Comparison of ENCODE assay signal across 1 cellular context in the genomic region with DNA sequence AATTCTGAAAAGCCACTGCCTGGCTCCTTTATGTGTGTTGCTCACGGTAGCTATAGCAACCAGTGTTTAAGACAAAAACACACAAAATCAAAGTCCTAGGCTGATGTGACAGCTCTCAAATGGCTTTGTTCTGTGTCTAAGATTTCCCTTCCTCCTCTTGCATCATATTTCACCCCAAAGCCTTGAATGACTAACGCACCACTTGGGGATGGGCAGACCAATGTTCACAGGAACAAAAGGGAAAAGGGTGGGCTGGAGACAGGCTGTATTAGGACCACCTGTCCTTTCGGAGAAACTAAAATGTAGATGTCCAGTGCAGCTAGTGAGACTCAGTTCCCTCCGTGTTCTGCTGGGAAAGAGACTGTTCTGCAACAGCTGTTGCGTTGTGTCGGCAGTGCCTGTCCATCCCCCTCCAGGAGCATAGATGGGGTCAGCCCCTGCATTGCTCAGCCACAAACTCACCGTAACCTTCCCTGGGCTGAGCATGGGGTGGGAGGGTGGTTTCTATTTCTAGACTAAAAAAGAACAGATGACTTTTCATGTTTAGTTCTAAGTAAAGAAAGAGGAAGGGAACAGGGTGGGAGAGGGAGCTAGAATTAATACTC.
TF ChIP-seq lines count a peak whose summit lies in the region.

No MANE protein-coding gene starts in this region.

TF ChIP-seq in K562, 482 proteins besides CTCF, POLR2A, EP300 and RAD21 (continued from another document):
- TF ChIP-seq, protein P1, sequence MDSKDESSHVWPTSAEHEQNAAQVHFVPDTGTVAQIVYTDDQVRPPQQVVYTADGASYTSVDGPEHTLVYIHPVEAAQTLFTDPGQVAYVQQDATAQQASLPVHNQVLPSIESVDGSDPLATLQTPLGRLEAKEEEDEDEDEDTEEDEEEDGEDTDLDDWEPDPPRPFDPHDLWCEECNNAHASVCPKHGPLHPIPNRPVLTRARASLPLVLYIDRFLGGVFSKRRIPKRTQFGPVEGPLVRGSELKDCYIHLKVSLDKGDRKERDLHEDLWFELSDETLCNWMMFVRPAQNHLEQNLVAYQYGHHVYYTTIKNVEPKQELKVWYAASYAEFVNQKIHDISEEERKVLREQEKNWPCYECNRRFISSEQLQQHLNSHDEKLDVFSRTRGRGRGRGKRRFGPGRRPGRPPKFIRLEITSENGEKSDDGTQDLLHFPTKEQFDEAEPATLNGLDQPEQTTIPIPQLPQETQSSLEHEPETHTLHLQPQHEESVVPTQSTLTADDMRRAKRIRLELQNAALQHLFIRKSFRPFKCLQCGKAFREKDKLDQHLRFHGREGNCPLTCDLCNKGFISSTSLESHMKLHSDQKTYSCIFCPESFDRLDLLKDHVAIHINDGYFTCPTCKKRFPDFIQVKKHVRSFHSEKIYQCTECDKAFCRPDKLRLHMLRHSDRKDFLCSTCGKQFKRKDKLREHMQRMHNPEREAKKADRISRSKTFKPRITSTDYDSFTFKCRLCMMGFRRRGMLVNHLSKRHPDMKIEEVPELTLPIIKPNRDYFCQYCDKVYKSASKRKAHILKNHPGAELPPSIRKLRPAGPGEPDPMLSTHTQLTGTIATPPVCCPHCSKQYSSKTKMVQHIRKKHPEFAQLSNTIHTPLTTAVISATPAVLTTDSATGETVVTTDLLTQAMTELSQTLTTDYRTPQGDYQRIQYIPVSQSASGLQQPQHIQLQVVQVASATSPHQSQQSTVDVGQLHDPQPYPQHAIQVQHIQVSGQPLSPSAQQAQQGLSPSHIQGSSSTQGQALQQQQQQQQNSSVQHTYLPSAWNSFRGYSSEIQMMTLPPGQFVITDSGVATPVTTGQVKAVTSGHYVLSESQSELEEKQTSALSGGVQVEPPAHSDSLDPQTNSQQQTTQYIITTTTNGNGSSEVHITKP (IDR thresholded peaks at IDR 0.05; ENCODE audit: partially characterized antibody), result peak; percentile 95
- TF ChIP-seq NFE2 (IDR thresholded peaks at IDR 0.05; ENCODE audit: low read depth) (no peak), CCNT2 (IDR thresholded peaks at IDR 0.05; ENCODE audit: borderline replicate concordance, extremely low read depth, insufficient read length, low read depth, low read length) (no peak), CEBPB (tag; IDR thresholded peaks at IDR 0.05) (peak; percentile 74), RFX1 (IDR thresholded peaks at IDR 0.05) (peak; percentile 70), YBX1 (IDR thresholded peaks at IDR 0.05) (no peak), MEF2D (tag; conservative IDR thresholded peaks at IDR 0.05; ENCODE audit: low read depth) (no peak), FOXM1 (IDR thresholded peaks at IDR 0.05; ENCODE audit: low read depth) (no peak), FOXM1 (CRISPR knock-in tag; IDR thresholded peaks at IDR 0.05; ENCODE audit: low read depth) (no peak), ATF7 (IDR thresholded peaks at IDR 0.05) (peak; percentile 59; the same call in 1 of the 2 replicates), PYGO2 (tag; IDR thresholded peaks at IDR 0.05) (no peak), FOXJ3 (CRISPR knock-in tag; IDR thresholded peaks at IDR 0.05) (peak; percentile 72; the same call in 1 of the 2 replicates), SRSF9 (IDR thresholded peaks at IDR 0.05; ENCODE audit: borderline replicate concordance, low read depth, low read length) (no peak), FOXJ2 (tag; IDR thresholded peaks at IDR 0.05) (peak; percentile 69; the same call in 1 of the 2 replicates), ZFPM2 (CRISPR knock-in tag; IDR thresholded peaks at IDR 0.05) (no peak), ZNF175 (CRISPR knock-in tag; IDR thresholded peaks at IDR 0.05; ENCODE audit: low read depth) (no peak), CEBPG (CRISPR knock-in tag; IDR thresholded peaks at IDR 0.05) (peak; percentile 89), CEBPG (tag; conservative IDR thresholded peaks at IDR 0.05 in 1 of 2, IDR thresholded peaks at IDR 0.05 in 1 of 2) (peak in 1 of 2 experiments; percentile 96; a peak in 3 of 4 replicates)
- TF ChIP-seq, protein P2, sequence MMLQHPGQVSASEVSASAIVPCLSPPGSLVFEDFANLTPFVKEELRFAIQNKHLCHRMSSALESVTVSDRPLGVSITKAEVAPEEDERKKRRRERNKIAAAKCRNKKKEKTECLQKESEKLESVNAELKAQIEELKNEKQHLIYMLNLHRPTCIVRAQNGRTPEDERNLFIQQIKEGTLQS (IDR thresholded peaks at IDR 0.05), result peak; percentile 73
- TF ChIP-seq, protein P2 (CRISPR knock-in tag; conservative IDR thresholded peaks at IDR 0.05), result no peak
- TF ChIP-seq, protein P3, sequence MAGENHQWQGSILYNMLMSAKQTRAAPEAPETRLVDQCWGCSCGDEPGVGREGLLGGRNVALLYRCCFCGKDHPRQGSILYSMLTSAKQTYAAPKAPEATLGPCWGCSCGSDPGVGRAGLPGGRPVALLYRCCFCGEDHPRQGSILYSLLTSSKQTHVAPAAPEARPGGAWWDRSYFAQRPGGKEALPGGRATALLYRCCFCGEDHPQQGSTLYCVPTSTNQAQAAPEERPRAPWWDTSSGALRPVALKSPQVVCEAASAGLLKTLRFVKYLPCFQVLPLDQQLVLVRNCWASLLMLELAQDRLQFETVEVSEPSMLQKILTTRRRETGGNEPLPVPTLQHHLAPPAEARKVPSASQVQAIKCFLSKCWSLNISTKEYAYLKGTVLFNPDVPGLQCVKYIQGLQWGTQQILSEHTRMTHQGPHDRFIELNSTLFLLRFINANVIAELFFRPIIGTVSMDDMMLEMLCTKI (IDR thresholded peaks at IDR 0.05; ENCODE audit: partially characterized antibody), result no peak
- TF ChIP-seq, protein P4, sequence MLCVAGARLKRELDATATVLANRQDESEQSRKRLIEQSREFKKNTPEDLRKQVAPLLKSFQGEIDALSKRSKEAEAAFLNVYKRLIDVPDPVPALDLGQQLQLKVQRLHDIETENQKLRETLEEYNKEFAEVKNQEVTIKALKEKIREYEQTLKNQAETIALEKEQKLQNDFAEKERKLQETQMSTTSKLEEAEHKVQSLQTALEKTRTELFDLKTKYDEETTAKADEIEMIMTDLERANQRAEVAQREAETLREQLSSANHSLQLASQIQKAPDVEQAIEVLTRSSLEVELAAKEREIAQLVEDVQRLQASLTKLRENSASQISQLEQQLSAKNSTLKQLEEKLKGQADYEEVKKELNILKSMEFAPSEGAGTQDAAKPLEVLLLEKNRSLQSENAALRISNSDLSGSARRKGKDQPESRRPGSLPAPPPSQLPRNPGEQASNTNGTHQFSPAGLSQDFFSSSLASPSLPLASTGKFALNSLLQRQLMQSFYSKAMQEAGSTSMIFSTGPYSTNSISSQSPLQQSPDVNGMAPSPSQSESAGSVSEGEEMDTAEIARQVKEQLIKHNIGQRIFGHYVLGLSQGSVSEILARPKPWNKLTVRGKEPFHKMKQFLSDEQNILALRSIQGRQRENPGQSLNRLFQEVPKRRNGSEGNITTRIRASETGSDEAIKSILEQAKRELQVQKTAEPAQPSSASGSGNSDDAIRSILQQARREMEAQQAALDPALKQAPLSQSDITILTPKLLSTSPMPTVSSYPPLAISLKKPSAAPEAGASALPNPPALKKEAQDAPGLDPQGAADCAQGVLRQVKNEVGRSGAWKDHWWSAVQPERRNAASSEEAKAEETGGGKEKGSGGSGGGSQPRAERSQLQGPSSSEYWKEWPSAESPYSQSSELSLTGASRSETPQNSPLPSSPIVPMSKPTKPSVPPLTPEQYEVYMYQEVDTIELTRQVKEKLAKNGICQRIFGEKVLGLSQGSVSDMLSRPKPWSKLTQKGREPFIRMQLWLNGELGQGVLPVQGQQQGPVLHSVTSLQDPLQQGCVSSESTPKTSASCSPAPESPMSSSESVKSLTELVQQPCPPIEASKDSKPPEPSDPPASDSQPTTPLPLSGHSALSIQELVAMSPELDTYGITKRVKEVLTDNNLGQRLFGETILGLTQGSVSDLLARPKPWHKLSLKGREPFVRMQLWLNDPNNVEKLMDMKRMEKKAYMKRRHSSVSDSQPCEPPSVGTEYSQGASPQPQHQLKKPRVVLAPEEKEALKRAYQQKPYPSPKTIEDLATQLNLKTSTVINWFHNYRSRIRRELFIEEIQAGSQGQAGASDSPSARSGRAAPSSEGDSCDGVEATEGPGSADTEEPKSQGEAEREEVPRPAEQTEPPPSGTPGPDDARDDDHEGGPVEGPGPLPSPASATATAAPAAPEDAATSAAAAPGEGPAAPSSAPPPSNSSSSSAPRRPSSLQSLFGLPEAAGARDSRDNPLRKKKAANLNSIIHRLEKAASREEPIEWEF (CRISPR knock-in tag; IDR thresholded peaks at IDR 0.05), result no peak
